Comparison of ENCODE assay signal across 8 cellular contexts in the genomic region with DNA sequence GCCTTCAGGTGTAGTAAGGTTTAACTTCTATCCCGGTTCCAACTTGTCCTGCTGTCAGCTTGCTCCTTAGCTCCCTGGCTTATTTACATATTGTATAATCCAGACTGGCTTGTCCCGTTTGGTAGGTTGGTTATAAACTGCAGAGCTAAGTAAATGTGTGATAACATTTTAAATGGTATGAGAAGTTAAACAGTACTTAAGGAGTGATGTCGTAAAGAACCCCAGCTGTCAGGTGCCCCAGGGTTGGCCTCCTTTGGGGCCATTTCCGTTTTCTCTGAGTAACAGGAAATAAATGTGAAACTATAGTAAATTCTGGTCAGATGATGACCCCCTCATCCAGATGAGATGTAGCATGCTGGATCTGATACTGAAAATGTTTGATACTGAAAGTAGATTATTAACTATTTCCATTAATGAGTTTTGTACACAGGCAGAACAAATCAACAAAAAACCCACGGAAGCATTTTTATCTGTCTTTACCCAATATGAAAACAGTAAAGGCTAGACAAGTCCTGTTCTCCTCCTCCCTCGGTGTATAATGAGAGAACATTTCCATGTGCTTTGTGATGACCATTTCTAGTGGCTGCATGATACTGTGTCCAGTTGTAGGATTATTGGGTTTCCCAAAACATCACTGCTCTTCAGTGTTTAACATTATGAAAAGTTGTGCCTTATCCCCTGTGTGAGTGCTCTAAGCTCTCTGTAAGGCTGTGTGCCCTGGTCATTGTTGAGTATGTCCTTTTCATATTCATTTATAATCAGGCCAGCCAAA. TPM values are rescaled to one million over a fixed set of nuclear protein-coding genes. Genes with fewer than 3 reads are reported as not detected.
A peak's percentile ranks its signal among the peaks of the same experiment; 100 is the strongest.
DNase-seq lines count a peak whose midpoint lies in the region; ATAC-seq and TF ChIP-seq lines count a peak whose summit lies in the region.

No MANE protein-coding gene starts in this region.

- peak overlapping the region; percentile 77 for H3K27ac Mint-ChIP-seq in activated CD4-positive, alpha-beta memory T cell treated with anti-CD3 and anti-CD28 coated beads for 36 hours
- peak overlapping the region; percentile 91 for H3K27ac Mint-ChIP-seq in stimulated activated naive B cell treated with anti-CD40 and anti-IgM and Interleukin-4, amounts not matched to agents 10 μg/mL and 1 μg/mL and 100 μg/mL, for 72 hours

- TF ChIP-seq CTCF in GM12865 (IDR thresholded peaks at IDR 0.05; ENCODE audit: insufficient read depth, low read depth, low read length, missing control alignments) = no peak

- no peaks in the 10 kb centered on the region for H3K27me3 Mint-ChIP-seq in activated CD4-positive, alpha-beta memory T cell treated with anti-CD3 and anti-CD28 coated beads for 36 hours
- H3K27me3 Mint-ChIP-seq in stimulated activated naive B cell treated with anti-CD40 and anti-IgM and Interleukin-4, amounts not matched to agents 10 μg/mL and 1 μg/mL and 100 μg/mL, for 72 hours = no peaks in the 10 kb centered on the region

- H3K4me1 Mint-ChIP-seq in activated CD4-positive, alpha-beta memory T cell treated with anti-CD3 and anti-CD28 coated beads for 36 hours (ENCODE audit: low read depth) = peaks cover 23% of the 10 kb centered on the region
- peaks cover 39 to 84% of the 10 kb centered on the region in 2 donors for H3K4me1 Mint-ChIP-seq in stimulated activated naive B cell treated with anti-CD40 and anti-IgM and Interleukin-4, amounts not matched to agents 10 μg/mL and 1 μg/mL and 100 μg/mL, for 72 hours

- peak overlapping the region; percentile 2; the same call in 1 of the 2 replicates for H3K4me3 ChIP-seq in GM12865 (ENCODE audit: low read depth, low read length)

- H3K9me3 Mint-ChIP-seq in activated CD4-positive, alpha-beta memory T cell treated with anti-CD3 and anti-CD28 coated beads for 36 hours = no peaks in the 10 kb centered on the region
- H3K9me3 Mint-ChIP-seq in stimulated activated naive B cell treated with anti-CD40 and anti-IgM and Interleukin-4, amounts not matched to agents 10 μg/mL and 1 μg/mL and 100 μg/mL, for 72 hours = no peaks in the 10 kb centered on the region

- intact Hi-C loops in activated CD4-positive, alpha-beta memory T cell treated with anti-CD3 and anti-CD28 coated beads for 36 hours (cut with micrococcal nuclease) = loop anchor here (1.0 to 5.0 kb wide), 4 partner anchors 23 to 198 kb away; a partner anchor contains a TSS

- no peak overlapping the region for H3K4me3 Mint-ChIP-seq in activated CD4-positive, alpha-beta memory T cell treated with anti-CD3 and anti-CD28 coated beads for 36 hours
- H3K4me3 Mint-ChIP-seq in stimulated activated naive B cell treated with anti-CD40 and anti-IgM and Interleukin-4, amounts not matched to agents 10 μg/mL and 1 μg/mL and 100 μg/mL, for 72 hours = peak overlapping the region; percentile 78

- H3K36me3 Mint-ChIP-seq in activated CD4-positive, alpha-beta memory T cell treated with anti-CD3 and anti-CD28 coated beads for 36 hours = no peaks in the 10 kb centered on the region
- H3K36me3 Mint-ChIP-seq in stimulated activated naive B cell treated with anti-CD40 and anti-IgM and Interleukin-4, amounts not matched to agents 10 μg/mL and 1 μg/mL and 100 μg/mL, for 72 hours = peaks cover under 1 to 4% of the 10 kb centered on the region in 2 donors

- CTCF ChIA-PET in activated CD4-positive, alpha-beta memory T cell treated with anti-CD3 and anti-CD28 coated beads for 36 hours (lab: Charles Lee) = no interaction called here

- peak; percentile 80 for DNase-seq in GM12865 (ENCODE audit: low read depth)
- peak; percentile 94 for DNase-seq in HT-29 (ENCODE audit: low spot score)
- DNase-seq in activated CD4-positive, alpha-beta memory T cell treated with anti-CD3 and anti-CD28 coated beads for 36 hours = peak; percentile 68
- peak; percentile 46 for DNase-seq in germinal center (ENCODE audit: low spot score)
- DNase-seq in stimulated activated naive B cell treated with anti-CD40 and anti-IgM and Interleukin-4, amounts not matched to agents 10 μg/mL and 1 μg/mL and 100 μg/mL, for 72 hours = peak; percentile 47
- DNase-seq in activated CD4-positive, CD25-positive, alpha-beta regulatory T cell (lab: John Stamatoyannopoulos, UW) = no peak
- no peak for DNase-seq in NCI-H2171 (lab: John Stamatoyannopoulos, UW)

- ATAC-seq in GM21526 (IDR thresholded peaks at IDR 0.05; ENCODE audit: low FRiP score, unreplicated experiment) = peak; percentile 86
- ATAC-seq in stimulated activated naive B cell treated with anti-CD40 and anti-IgM and Interleukin-4, amounts not matched to agents 10 μg/mL and 1 μg/mL and 100 μg/mL, for 72 hours (replicated peaks) = peak; percentile 89 to 91

- POLR2A ChIA-PET in activated CD4-positive, alpha-beta memory T cell treated with anti-CD3 and anti-CD28 coated beads for 36 hours (lab: Charles Lee) = no interaction called here

RNA-seq across cellular contexts. Expression of a gene that starts 22.4 kb away (rescaled TPM):
- 7.8 and 8.7 TPM in 2 replicates for total RNA-seq in HT-29 (2014; rRNA removed; shearing (Covaris generic))
- total RNA-seq in activated CD4-positive, alpha-beta memory T cell treated with anti-CD3 and anti-CD28 coated beads for 36 hours = under 1 TPM; 0.34 to 0.45 TPM

Comparison
In these comparisons a context has a peak if more than half of its experiments do, and no peak if none do; other contexts are left out.
1. DNase-seq: peak in GM12865 (single experiment), HT-29 (single experiment), activated CD4-positive, alpha-beta memory T cell treated with anti-CD3 and anti-CD28 coated beads for 36 hours (single experiment), germinal center (single experiment) and stimulated activated naive B cell treated with anti-CD40 and anti-IgM and Interleukin-4, amounts not matched to agents 10 μg/mL and 1 μg/mL and 100 μg/mL, for 72 hours (single experiment); none in activated CD4-positive, CD25-positive, alpha-beta regulatory T cell (0 of 4) and NCI-H2171 (single experiment).